Comparison of ENCODE assay signal across 24 cellular contexts in genomic region chr7:1661461-1661860, GRCh38. TPM values are rescaled to one million over a fixed set of nuclear protein-coding genes. Genes with fewer than 3 reads are reported as not detected.
DNase-seq lines count a peak whose midpoint lies in the region; ATAC-seq, FAIRE-seq and TF ChIP-seq lines count a peak whose summit lies in the region.
"Had no signal": no experiment of that assay in that cellular context is flagged by ENCODE, and none has a peak within 500 bp of the region (broad histone marks: within the 10 kb centered on the region; RNA-seq: fewer than 3 reads in every experiment).

No MANE protein-coding gene starts in this region.

- TF ChIP-seq EP300 in K562 (IDR thresholded peaks at IDR 0.05; ENCODE audit: low read length), result no peak

- peaks cover 3% of the 10 kb centered on the region; the same call in 1 of the 2 replicates for H3K9me3 ChIP-seq in K562 (replicated peaks; ENCODE audit: control insufficient read depth, insufficient read depth, low read depth, low read length)
- H3K9me3 ChIP-seq: BE2C, SK-N-SH had no signal

- H3K9ac ChIP-seq in K562 (ENCODE audit: insufficient read depth in 1 of 2, low read depth in 2 of 2, low read length in 2 of 2), result no peak overlapping the region
- H3K9ac ChIP-seq: SK-N-SH had no signal

- H3K4me2 ChIP-seq in K562 (ENCODE audit: insufficient read depth, low read length), result no peak overlapping the region
- H3K4me2 ChIP-seq: SK-N-SH had no signal

- no peaks in the 10 kb centered on the region for H3K9me1 ChIP-seq in K562 (ENCODE audit: control insufficient read depth, insufficient read depth, low read length)

- no peaks in the 10 kb centered on the region for H3K36me3 ChIP-seq in K562 (ENCODE audit: control insufficient read depth, insufficient read depth, low read length)
- H3K36me3 ChIP-seq: BE2C had no signal

- intact Hi-C loops in K562 (cut with micrococcal nuclease) (loop anchor here (5.0 to 10.0 kb wide), 2 partner anchors 96 to 683 kb away; no protein-coding TSS in a partner anchor), posterior vena cava (cut with DNase I) (loop anchor here in 1 of 2 donors (5.0 kb wide), 1 partner anchor 551 kb away; no protein-coding TSS in a partner anchor)

- no peak for FAIRE-seq in K562 (lab: Jason Lieb, UNC)
- FAIRE-seq: GM12892, H1, HepG2, RCC 7860 had no signal

- TF ChIP-seq CTCF in K562 (IDR thresholded peaks at IDR 0.05 in 2 of 3, conservative IDR thresholded peaks at IDR 0.05 in 1 of 3; ENCODE audit: insufficient read depth in 2 of 3, low read depth in 1 of 3, low read length in 3 of 3) (no peak), glutamatergic neuron (IDR thresholded peaks at IDR 0.05; ENCODE audit: partially characterized antibody, unreplicated experiment) (no peak)

- POLR2A ChIA-PET in K562 (lab: Yijun Ruan, JAX), result interaction anchor here (0.9 to 1.4 kb wide), 2 partner anchors 13 to 23 kb away, joined by 3 to 4 read pairs; no protein-coding TSS in a partner anchor

- no peaks in the 10 kb centered on the region; the same call in 1 of the 2 replicates for H4K20me1 ChIP-seq in K562 (replicated peaks; ENCODE audit: control insufficient read depth, insufficient read depth, low read length)

- 12% methylated on average over 3 of the region's 3 CpGs for WGBS in K562 (ENCODE audit: insufficient coverage, low coverage, missing lambda C conversion rate)

- no TSS peak for BruUV-seq in K562 (replicated peaks; lab: Mats Ljungman, UMichigan)

- no peak overlapping the region for H2AFZ ChIP-seq in K562 (ENCODE audit: low read depth, low read length)

- in situ Hi-C loops in K562 (cut with MboI), result no loop called here

- H3K27ac Mint-ChIP-seq in glutamatergic neuron (ENCODE audit: unreplicated experiment), result peak overlapping the region; percentile 72
- no peak overlapping the region for H3K27ac Mint-ChIP-seq in activated T-cell treated with anti-CD3 and anti-CD28 coated beads, Interleukin-2, amount 50 U/mL, for 24 hours

- TF ChIP-seq RAD21 in K562 (CRISPR knock-in tag; conservative IDR thresholded peaks at IDR 0.05 in 1 of 2, IDR thresholded peaks at IDR 0.05 in 1 of 2), result no peak

- H3K27me3 ChIP-seq in K562 (ENCODE audit: control insufficient read depth in 2 of 2, insufficient read depth in 2 of 2, low read length in 2 of 2), result peaks cover 16 to 55% of the 10 kb centered on the region in 2 experiments

- H3K4me1 Mint-ChIP-seq in glutamatergic neuron (ENCODE audit: low read depth, unreplicated experiment), result peaks cover 7% of the 10 kb centered on the region
- H3K4me1 Mint-ChIP-seq in activated T-cell treated with anti-CD3 and anti-CD28 coated beads, Interleukin-2, amount 50 U/mL, for 24 hours (ENCODE audit: low read depth), result no peaks in the 10 kb centered on the region

- no peaks in the 10 kb centered on the region for H3K79me2 ChIP-seq in K562 (ENCODE audit: control insufficient read depth, insufficient read depth, low read length)

- H3K27ac ChIP-seq in K562 (ENCODE audit: extremely low read depth, low read depth, low read length), result no peak overlapping the region

- H3K4me3 ChIP-seq in K562, result no peak overlapping the region

- DNase-seq in K562 (ENCODE audit: extremely low read depth in 1 of 4, low spot score in 3 of 4) (no peak), glutamatergic neuron (no peak), posterior vena cava (ENCODE audit: low spot score) (peak; percentile 6), NCI-H1092 treated with DMSO at 0.1 percent for 48 hours (lab: John Stamatoyannopoulos, UW) (no peak), H4 (ENCODE audit: low spot score) (no peak)
- DNase-seq in activated T-cell treated with anti-CD3 and anti-CD28 coated beads, Interleukin-2, amount 50 U/mL, for 24 hours, result no peak
- DNase-seq in central memory CD4-positive, alpha-beta T cell, result no peak
- DNase-seq: BE2C, DMS153, DND-41, Kasumi-1, NCI-H1105, NCI-H1436 treated with DMSO at 0.1 percent for 48 hours, NCI-H1930, NCI-H2107, NCI-H748 treated with DMSO at 0.1 percent for 48 hours, SIG-M5 had no signal

- H3K4me1 ChIP-seq in K562 (replicated peaks in 1 of 2; ENCODE audit: control insufficient read depth in 2 of 2, insufficient read depth in 2 of 2, low read length in 2 of 2), result peaks cover 0 to 25% of the 10 kb centered on the region in 2 experiments; a peak in 2 of 5 replicates
- H3K4me1 ChIP-seq: BE2C had no signal

- no peak for ATAC-seq in K562
- ATAC-seq: HCT116, HepG2 had no signal

- H3K9me3 Mint-ChIP-seq in glutamatergic neuron (ENCODE audit: unreplicated experiment), result peaks cover 13% of the 10 kb centered on the region
- no peaks in the 10 kb centered on the region for H3K9me3 Mint-ChIP-seq in activated T-cell treated with anti-CD3 and anti-CD28 coated beads, Interleukin-2, amount 50 U/mL, for 24 hours

- no peaks in the 10 kb centered on the region for H3K36me3 Mint-ChIP-seq in glutamatergic neuron (ENCODE audit: unreplicated experiment)
- H3K36me3 Mint-ChIP-seq in activated T-cell treated with anti-CD3 and anti-CD28 coated beads, Interleukin-2, amount 50 U/mL, for 24 hours (ENCODE audit: low read depth), result no peaks in the 10 kb centered on the region

- H3K4me3 Mint-ChIP-seq in glutamatergic neuron (ENCODE audit: unreplicated experiment), result no peak overlapping the region
- H3K4me3 Mint-ChIP-seq in activated T-cell treated with anti-CD3 and anti-CD28 coated beads, Interleukin-2, amount 50 U/mL, for 24 hours, result no peak overlapping the region

- H3K27me3 Mint-ChIP-seq in glutamatergic neuron (ENCODE audit: unreplicated experiment), result peaks cover 5% of the 10 kb centered on the region
- peaks cover 60% of the 10 kb centered on the region for H3K27me3 Mint-ChIP-seq in activated T-cell treated with anti-CD3 and anti-CD28 coated beads, Interleukin-2, amount 50 U/mL, for 24 hours

- CTCF ChIA-PET in K562 (lab: Yijun Ruan, JAX; ENCODE audit: low intra/inter-chr PET ratio), result no interaction called here

- no peak for TF ChIP-seq POLR2A in K562 (conservative IDR thresholded peaks at IDR 0.05)

TF ChIP-seq in K562, 482 proteins besides CTCF, POLR2A, EP300 and RAD21:
- TF ChIP-seq KDM1A (IDR thresholded peaks at IDR 0.05) (0 out of 4 replicates have a peak, but pooled peaks of 1 of the 2 experiments have one; percentile 23), ARHGAP35 (IDR thresholded peaks at IDR 0.05; ENCODE audit: partially characterized antibody) (no peak), ZNF197 (CRISPR knock-in tag; IDR thresholded peaks at IDR 0.05; ENCODE audit: low read depth) (no peak), KDM5B (IDR thresholded peaks at IDR 0.05; ENCODE audit: insufficient replicate concordance, low read depth, low read length) (no peak), SMAD2 (IDR thresholded peaks at IDR 0.05; ENCODE audit: low read depth, low read length) (no peak), POLR2H (tag; IDR thresholded peaks at IDR 0.05; ENCODE audit: low read depth) (no peak), PBX2 (CRISPR knock-in tag; IDR thresholded peaks at IDR 0.05; ENCODE audit: low read depth) (no peak), PBX2 (tag; conservative IDR thresholded peaks at IDR 0.05; ENCODE audit: low read depth) (0 out of 2 replicates have a peak, but pooled peaks have one; percentile 24), HNRNPK (IDR thresholded peaks at IDR 0.05; ENCODE audit: low read depth, low read length, poor library complexity, severe bottlenecking) (no peak), SOX6 (IDR thresholded peaks at IDR 0.05) (no peak), CGGBP1 (CRISPR knock-in tag; IDR thresholded peaks at IDR 0.05) (no peak)

RNA-seq across cellular contexts. Expression of gene ELFN1, which starts 8.6 kb away (rescaled TPM):
- 0.25 TPM in 1 of 2 replicates, not detected in the other for total RNA-seq in K562 (2011; cell fraction: chromatin; rRNA removed; ENCODE audit: low replicate concordance)
- total RNA-seq in K562 (2011; cell fraction: nucleolus; rRNA removed), result 0.39 and 0.67 TPM in 2 replicates
- total RNA-seq in K562 (2011; cell fraction: nucleoplasm; rRNA removed), result 0.07 and 0.31 TPM in 2 replicates
- total RNA-seq in K562 (2014; rRNA removed) (0.23 and 0.45 TPM in 2 replicates), K562 (2014; rRNA removed; fragmentation: Illumina TruSeq; extraction: Trizol) (0.04 and 0.06 TPM in 2 replicates), K562 (2015; rRNA removed; fragmentation: Illumina TruSeq; extraction: Trizol) (0.08 and 0.18 TPM in 2 replicates), K562 (2021) (0.45 and 0.64 TPM in 2 replicates), glutamatergic neuron (ENCODE audit: unreplicated experiment) (40.0 TPM), posterior vena cava (1 to 10 TPM; 1.2 to 1.8 TPM)
- polyA plus RNA-seq in K562 (2011; rRNA removed) (0.13 and 0.41 TPM in 2 replicates), K562 (2014; fragmentation: Illumina TruSeq; extraction: Trizol) (0.06 and 0.28 TPM in 2 replicates), K562 (2014; fragmentation: Nextera tagmentation; extraction: Ambion mirVana) (not detected), K562 (2014; rRNA removed) (0.11 and 0.33 TPM in 2 replicates)
- 0.44 and 0.81 TPM in 2 replicates for polyA plus RNA-seq in K562 (2011; cell fraction: cytosol; rRNA removed)
- polyA plus RNA-seq in K562 (2011; cell fraction: nucleus; rRNA removed), result 0.26 and 0.31 TPM in 2 replicates
- 0.35 and 0.39 TPM in 2 replicates for polyA plus RNA-seq in K562 (2012)
- polyA minus RNA-seq in K562 (2011; rRNA and poly(A)+ RNA removed), result 0.07 and 0.15 TPM in 2 replicates
- polyA minus RNA-seq in K562 (2011; cell fraction: cytosol; rRNA and poly(A)+ RNA removed), result 0.38 and 1.0 TPM in 2 replicates
- 0.13 and 0.44 TPM in 2 replicates for polyA minus RNA-seq in K562 (2011; cell fraction: nucleus; rRNA and poly(A)+ RNA removed)
- total RNA-seq in H4 (2014; rRNA removed; shearing (Covaris generic)), result 0.37 and 0.41 TPM in 2 replicates
- total RNA-seq: M059J had no signal

Comparison
In these comparisons a context has a peak if more than half of its experiments do, and no peak if none do; other contexts are left out.
1. RNA of gene ELFN1, which starts 8.6 kb away (total RNA-seq): 40.0 TPM in glutamatergic neuron (single experiment); 1.2 to 1.8 TPM in posterior vena cava, 0.37 to 0.41 TPM in H4 and 0.04 to 0.67 TPM in K562; every median in the first group is over 10 times any median in the second.